In genomic region chr6:100658486-100658885, GRCh38 we compare ENCODE assay signal across 1 cellular context.
TF ChIP-seq lines count a peak whose summit lies in the region.

No MANE protein-coding gene starts in this region.

TF ChIP-seq in WTC11, 78 proteins besides CTCF, POLR2A, EP300 and RAD21 (continued from another document):
- TF ChIP-seq, protein P1, sequence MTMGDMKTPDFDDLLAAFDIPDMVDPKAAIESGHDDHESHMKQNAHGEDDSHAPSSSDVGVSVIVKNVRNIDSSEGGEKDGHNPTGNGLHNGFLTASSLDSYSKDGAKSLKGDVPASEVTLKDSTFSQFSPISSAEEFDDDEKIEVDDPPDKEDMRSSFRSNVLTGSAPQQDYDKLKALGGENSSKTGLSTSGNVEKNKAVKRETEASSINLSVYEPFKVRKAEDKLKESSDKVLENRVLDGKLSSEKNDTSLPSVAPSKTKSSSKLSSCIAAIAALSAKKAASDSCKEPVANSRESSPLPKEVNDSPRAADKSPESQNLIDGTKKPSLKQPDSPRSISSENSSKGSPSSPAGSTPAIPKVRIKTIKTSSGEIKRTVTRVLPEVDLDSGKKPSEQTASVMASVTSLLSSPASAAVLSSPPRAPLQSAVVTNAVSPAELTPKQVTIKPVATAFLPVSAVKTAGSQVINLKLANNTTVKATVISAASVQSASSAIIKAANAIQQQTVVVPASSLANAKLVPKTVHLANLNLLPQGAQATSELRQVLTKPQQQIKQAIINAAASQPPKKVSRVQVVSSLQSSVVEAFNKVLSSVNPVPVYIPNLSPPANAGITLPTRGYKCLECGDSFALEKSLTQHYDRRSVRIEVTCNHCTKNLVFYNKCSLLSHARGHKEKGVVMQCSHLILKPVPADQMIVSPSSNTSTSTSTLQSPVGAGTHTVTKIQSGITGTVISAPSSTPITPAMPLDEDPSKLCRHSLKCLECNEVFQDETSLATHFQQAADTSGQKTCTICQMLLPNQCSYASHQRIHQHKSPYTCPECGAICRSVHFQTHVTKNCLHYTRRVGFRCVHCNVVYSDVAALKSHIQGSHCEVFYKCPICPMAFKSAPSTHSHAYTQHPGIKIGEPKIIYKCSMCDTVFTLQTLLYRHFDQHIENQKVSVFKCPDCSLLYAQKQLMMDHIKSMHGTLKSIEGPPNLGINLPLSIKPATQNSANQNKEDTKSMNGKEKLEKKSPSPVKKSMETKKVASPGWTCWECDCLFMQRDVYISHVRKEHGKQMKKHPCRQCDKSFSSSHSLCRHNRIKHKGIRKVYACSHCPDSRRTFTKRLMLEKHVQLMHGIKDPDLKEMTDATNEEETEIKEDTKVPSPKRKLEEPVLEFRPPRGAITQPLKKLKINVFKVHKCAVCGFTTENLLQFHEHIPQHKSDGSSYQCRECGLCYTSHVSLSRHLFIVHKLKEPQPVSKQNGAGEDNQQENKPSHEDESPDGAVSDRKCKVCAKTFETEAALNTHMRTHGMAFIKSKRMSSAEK (CRISPR knock-in tag; IDR thresholded peaks at IDR 0.05; ENCODE audit: borderline replicate concordance) = no peak
- TF ChIP-seq ATF3 (CRISPR knock-in tag; conservative IDR thresholded peaks at IDR 0.05) (no peak), FOXP1 (CRISPR knock-in tag; IDR thresholded peaks at IDR 0.05; ENCODE audit: borderline replicate concordance) (no peak), NFYB (CRISPR knock-in tag; conservative IDR thresholded peaks at IDR 0.05; ENCODE audit: low read depth) (no peak), E2F4 (CRISPR knock-in tag; IDR thresholded peaks at IDR 0.05; ENCODE audit: borderline replicate concordance, low read depth) (no peak), GTF2I (CRISPR knock-in tag; conservative IDR thresholded peaks at IDR 0.05) (no peak), NFE2L1 (CRISPR knock-in tag; IDR thresholded peaks at IDR 0.05) (no peak), RORB (CRISPR knock-in tag; IDR thresholded peaks at IDR 0.05) (no peak)
- TF ChIP-seq, protein P2, sequence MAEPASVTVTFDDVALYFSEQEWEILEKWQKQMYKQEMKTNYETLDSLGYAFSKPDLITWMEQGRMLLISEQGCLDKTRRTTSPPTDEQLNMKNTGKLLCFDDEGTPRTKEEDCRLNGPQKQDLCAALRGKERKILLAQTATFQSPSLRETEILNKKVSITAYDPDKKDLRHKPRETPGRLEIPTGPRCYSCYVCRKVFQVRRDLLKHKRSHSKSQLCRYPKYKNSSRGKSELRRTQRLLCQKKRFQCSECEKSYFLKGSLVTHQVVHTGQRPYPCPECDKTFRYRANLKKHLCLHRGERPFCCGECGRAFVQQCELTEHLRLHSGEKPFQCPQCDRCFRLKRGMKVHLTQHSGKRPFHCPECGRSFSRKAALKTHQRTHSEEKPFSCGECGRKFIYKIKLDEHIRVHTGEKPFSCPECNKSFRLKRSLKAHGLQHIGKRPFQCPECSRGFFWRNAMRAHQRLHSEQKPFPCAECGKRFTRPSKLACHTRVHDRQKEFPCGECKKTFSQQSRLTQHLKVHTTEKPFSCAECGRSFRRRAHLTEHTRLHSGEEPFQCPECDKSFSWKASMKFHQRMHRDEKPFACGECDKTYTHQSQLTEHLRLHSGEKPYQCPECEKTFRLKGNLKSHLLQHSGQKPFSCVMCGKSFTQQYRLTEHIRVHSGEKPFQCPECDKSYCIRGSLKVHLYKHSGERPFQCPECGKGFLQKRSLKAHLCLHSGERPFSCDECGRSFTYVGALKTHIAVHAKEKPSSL (CRISPR knock-in tag; conservative IDR thresholded peaks at IDR 0.05) = no peak
- TF ChIP-seq, protein P3, sequence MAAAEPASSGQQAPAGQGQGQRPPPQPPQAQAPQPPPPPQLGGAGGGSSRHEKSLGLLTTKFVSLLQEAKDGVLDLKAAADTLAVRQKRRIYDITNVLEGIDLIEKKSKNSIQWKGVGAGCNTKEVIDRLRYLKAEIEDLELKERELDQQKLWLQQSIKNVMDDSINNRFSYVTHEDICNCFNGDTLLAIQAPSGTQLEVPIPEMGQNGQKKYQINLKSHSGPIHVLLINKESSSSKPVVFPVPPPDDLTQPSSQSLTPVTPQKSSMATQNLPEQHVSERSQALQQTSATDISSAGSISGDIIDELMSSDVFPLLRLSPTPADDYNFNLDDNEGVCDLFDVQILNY (CRISPR knock-in tag; IDR thresholded peaks at IDR 0.05) = no peak
